10 cellular contexts compared by ENCODE assay signal in genomic region chr1:147723691-147724323, GRCh38. TPM values are rescaled to one million over a fixed set of nuclear protein-coding genes. Genes with fewer than 3 reads are reported as not detected.
DNase-seq lines count a peak whose midpoint lies in the region; FAIRE-seq and TF ChIP-seq lines count a peak whose summit lies in the region.
"Had no signal": no experiment of that assay in that cellular context is flagged by ENCODE, and none has a peak within 500 bp of the region (broad histone marks: within the 10 kb centered on the region; RNA-seq: fewer than 3 reads in every experiment).

No MANE protein-coding gene starts in this region.

- peak; percentile 79 for FAIRE-seq in keratinocyte (lab: Jason Lieb, UNC)

- H3K36me3 Mint-ChIP-seq in CD14-positive monocyte: no peaks in the 10 kb centered on the region
- H3K36me3 Mint-ChIP-seq: immature natural killer cell had no signal

- intact Hi-C loops in adrenal gland (cut with DNase I) (loop anchor here (5.0 kb wide), 1 partner anchor 168 kb away; no protein-coding TSS in a partner anchor), testis (cut with DNase I; ENCODE audit: low total_unique reads) (loop anchor here (10.0 kb wide), 1 partner anchor 161 kb away; no protein-coding TSS in a partner anchor), CD14-positive monocyte (cut with micrococcal nuclease) (no loop called here)

- dilution Hi-C loops in keratinocyte (cut with MboI; ENCODE audit: extremely low pct_ligation_motif_present, low sequenced_read_pairs): no loop called here

- no peaks in the 10 kb centered on the region for H3K4me1 Mint-ChIP-seq in CD14-positive monocyte
- H3K4me1 Mint-ChIP-seq: immature natural killer cell had no signal

- H3K4me3 Mint-ChIP-seq in CD14-positive monocyte: no peak overlapping the region
- H3K4me3 Mint-ChIP-seq: immature natural killer cell had no signal

- H3K36me3 ChIP-seq in adrenal gland (replicated peaks in 1 of 2) (no peaks in the 10 kb centered on the region), keratinocyte (ENCODE audit: control insufficient read depth in 2 of 2, extremely low read depth in 1 of 2, insufficient read depth in 2 of 2, low read length in 2 of 2) (no peaks in the 10 kb centered on the region), testis (ENCODE audit: low read depth, missing control alignments) (no peaks in the 10 kb centered on the region)
- H3K36me3 ChIP-seq: SJCRH30 had no signal

- no peaks in the 10 kb centered on the region for H3K4me1 ChIP-seq in adrenal gland (replicated peaks in 1 of 2)
- peaks cover 2% of the 10 kb centered on the region for H3K4me1 ChIP-seq in keratinocyte (ENCODE audit: control insufficient read depth, extremely low read depth, insufficient read depth, low read length)
- no peaks in the 10 kb centered on the region for H3K4me1 ChIP-seq in testis
- H3K4me1 ChIP-seq: SJCRH30 had no signal

- H3K27ac ChIP-seq in adrenal gland (no peak overlapping the region), keratinocyte (ENCODE audit: control insufficient read depth, insufficient read depth, low read length) (no peak overlapping the region), testis (no peak overlapping the region)
- H3K27ac ChIP-seq: SJCRH30 had no signal

- WGBS in adrenal gland, 4 donors: 38 to 42% (median 39%) methylated on average over 7 of the region's 7 CpGs
- WGBS in testis, 2 donors: 52 to 62% methylated on average over 7 of the region's 7 CpGs

- H3K27me3 ChIP-seq in adrenal gland (no peaks in the 10 kb centered on the region), keratinocyte (ENCODE audit: control insufficient read depth, extremely low read depth, insufficient read depth, low read length) (no peaks in the 10 kb centered on the region), testis (no peaks in the 10 kb centered on the region)
- H3K27me3 ChIP-seq: SJCRH30 had no signal

- no peak overlapping the region for H3K27ac Mint-ChIP-seq in CD14-positive monocyte
- H3K27ac Mint-ChIP-seq: immature natural killer cell had no signal

- H3K27me3 Mint-ChIP-seq in CD14-positive monocyte (ENCODE audit: low read depth in 3 of 3): peaks cover 0 to 9% (median 2%) of the 10 kb centered on the region in 3 donors

- H4K20me1 ChIP-seq in keratinocyte (ENCODE audit: control insufficient read depth, extremely low read depth, insufficient read depth, low read length): no peaks in the 10 kb centered on the region

- TF ChIP-seq POLR2A in adrenal gland (IDR thresholded peaks at IDR 0.05) (no peak), testis (IDR thresholded peaks at IDR 0.05) (no peak)

- TF ChIP-seq CTCF in LNCaP clone FGC (IDR thresholded peaks at IDR 0.05; ENCODE audit: control insufficient read depth, extremely low read depth, insufficient read depth): peak; percentile 79
- TF ChIP-seq CTCF in adrenal gland (IDR thresholded peaks at IDR 0.05): peak; percentile 29 to 75 (median 61)
- peak; percentile 60 to 81 (median 70) for TF ChIP-seq CTCF in keratinocyte (optimal IDR thresholded peaks at IDR 0.05 in 1 of 3, IDR thresholded peaks at IDR 0.05 in 1 of 3, conservative IDR thresholded peaks at IDR 0.05 in 1 of 3; ENCODE audit: extremely low read depth in 1 of 3, insufficient read depth in 2 of 3, low read length in 3 of 3)
- peak in 1 of 3 experiments; percentile 15 for TF ChIP-seq CTCF in testis (IDR thresholded peaks at IDR 0.05)
- no peak for TF ChIP-seq CTCF in CD14-positive monocyte (IDR thresholded peaks at IDR 0.05)

- H2AFZ ChIP-seq in keratinocyte (ENCODE audit: control insufficient read depth, low read length): no peak overlapping the region

- peaks cover 0 to 2% (median 0%) of the 10 kb centered on the region in 7 donors for H3K9me3 Mint-ChIP-seq in CD14-positive monocyte
- H3K9me3 Mint-ChIP-seq: immature natural killer cell had no signal

- H3K9ac ChIP-seq in keratinocyte (ENCODE audit: control insufficient read depth, extremely low read depth, insufficient read depth, low read length): no peak overlapping the region

- DNase-seq in ELF-1 (ENCODE audit: low read depth, low spot score): peak; percentile 79
- no peak for DNase-seq in LNCaP clone FGC (ENCODE audit: low read depth)
- peak; percentile 31 to 68 (median 55) for DNase-seq in adrenal gland
- no peak for DNase-seq in keratinocyte (ENCODE audit: low read depth, low spot score)
- peak; percentile 36 for DNase-seq in testis
- no peak for DNase-seq in CD14-positive monocyte (ENCODE audit: low spot score)
- no peak for DNase-seq in NCI-H2029 treated with DMSO at 0.1 percent for 48 hours (lab: John Stamatoyannopoulos, UW)
- no peak for DNase-seq in hepatic stellate cell (ENCODE audit: low spot score)

- H3K9me3 ChIP-seq in adrenal gland (replicated peaks in 1 of 3) (no peaks in the 10 kb centered on the region), keratinocyte (ENCODE audit: control insufficient read depth, low read depth, low read length) (no peaks in the 10 kb centered on the region), testis (no peaks in the 10 kb centered on the region)
- H3K9me3 ChIP-seq: SJCRH30 had no signal

- no peak overlapping the region for H3K4me2 ChIP-seq in keratinocyte (ENCODE audit: control insufficient read depth, extremely low read depth, insufficient read depth, low read depth, low read length)

- H3K9me1 ChIP-seq in keratinocyte (ENCODE audit: control insufficient read depth, extremely low read depth, insufficient read depth, low read length): no peaks in the 10 kb centered on the region

- H3K4me3 ChIP-seq in LNCaP clone FGC (ENCODE audit: low read depth, low read length) (no peak overlapping the region), adrenal gland (no peak overlapping the region), keratinocyte (ENCODE audit: control insufficient read depth in 2 of 3, extremely low read depth in 1 of 3, insufficient read depth in 2 of 3, low read depth in 1 of 3, low read length in 3 of 3) (no peak overlapping the region), testis (no peak overlapping the region)
- H3K4me3 ChIP-seq: SJCRH30 had no signal

- no peaks in the 10 kb centered on the region for H3K79me2 ChIP-seq in keratinocyte (ENCODE audit: control insufficient read depth, insufficient read depth, low read length)

RNA-seq across cellular contexts. Expression of gene GJA5, which starts 36.6 kb away (rescaled TPM):
- 1 to 10 TPM; 1.9 to 5.6 (median 3.3) TPM for total RNA-seq in adrenal gland
- polyA plus RNA-seq in adrenal gland: 10 to 100 TPM in 1 of 3 donors, 1 to 10 TPM in 2; 1.5 to 11.6 (median 1.8) TPM
- 44.0 to 83.1 TPM (median 82.1 TPM) in 3 replicates for polyA plus RNA-seq in keratinocyte
- 5.1 TPM for polyA plus RNA-seq in keratinocyte (2011; ENCODE audit: low read depth)
- 27.6 and 39.6 TPM in 2 replicates for polyA plus RNA-seq in keratinocyte (2011; cell fraction: cytosol; rRNA removed)
- polyA plus RNA-seq in keratinocyte (2011; cell fraction: nucleus; rRNA removed): 199 and 206 TPM in 2 replicates
- 20.2 and 58.0 TPM in 2 replicates for polyA plus RNA-seq in keratinocyte (2012; ENCODE audit: low replicate concordance)
- 72.2 to 139 TPM (median 125 TPM) in 3 replicates for polyA minus RNA-seq in keratinocyte
- polyA minus RNA-seq in keratinocyte (2011; cell fraction: cytosol; rRNA and poly(A)+ RNA removed): 35.7 TPM
- polyA minus RNA-seq in keratinocyte (2011; cell fraction: nucleus; rRNA and poly(A)+ RNA removed): 121 and 172 TPM in 2 replicates
- total RNA-seq in testis: 1 to 10 TPM; 1.2 to 2.2 TPM
- polyA plus RNA-seq in testis (ENCODE audit: insufficient read depth, low read depth, low replicate concordance): 5.6 TPM
- polyA plus RNA-seq in CD14-positive monocyte: not detected
- total RNA-seq: SJCRH30 had no signal
- polyA plus RNA-seq: immature natural killer cell had no signal

RNA-seq across cellular contexts. Expression of gene ACP6, which starts 53.5 kb away (rescaled TPM):
- 10 to 100 TPM in 6 of 8 donors, 1 to 10 TPM in 2; 7.4 to 32.6 (median 21.0) TPM for total RNA-seq in adrenal gland
- polyA plus RNA-seq in adrenal gland: 10 to 100 TPM; 16.3 to 24.6 (median 20.6) TPM
- 7.4 to 8.0 TPM (median 8.0 TPM) in 3 replicates for polyA plus RNA-seq in keratinocyte
- polyA plus RNA-seq in keratinocyte (2011; ENCODE audit: low read depth): 3.4 TPM
- 3.9 and 6.2 TPM in 2 replicates for polyA plus RNA-seq in keratinocyte (2011; cell fraction: cytosol; rRNA removed)
- 17.9 and 19.9 TPM in 2 replicates for polyA plus RNA-seq in keratinocyte (2011; cell fraction: nucleus; rRNA removed)
- polyA plus RNA-seq in keratinocyte (2012; ENCODE audit: low replicate concordance): 7.0 and 8.9 TPM in 2 replicates
- 4.1 to 6.6 TPM (median 6.1 TPM) in 3 replicates for polyA minus RNA-seq in keratinocyte
- polyA minus RNA-seq in keratinocyte (2011; cell fraction: cytosol; rRNA and poly(A)+ RNA removed): 4.4 TPM
- 3.5 and 7.8 TPM in 2 replicates for polyA minus RNA-seq in keratinocyte (2011; cell fraction: nucleus; rRNA and poly(A)+ RNA removed)
- 10 to 100 TPM; 12.0 to 25.4 TPM for total RNA-seq in testis
- 21.6 TPM for polyA plus RNA-seq in testis (ENCODE audit: insufficient read depth, low read depth, low replicate concordance)
- polyA plus RNA-seq in CD14-positive monocyte: 1 to 10 TPM; 2.0 to 4.1 TPM

Comparison
In these comparisons a context has a peak if more than half of its experiments do, and no peak if none do; other contexts are left out.
1. DNase-seq: peak in ELF-1 (single experiment), adrenal gland (7 of 7) and testis (single experiment); none in LNCaP clone FGC (single experiment), keratinocyte (single experiment), CD14-positive monocyte (single experiment), NCI-H2029 treated with DMSO at 0.1 percent for 48 hours (single experiment) and hepatic stellate cell (single experiment).
2. intact Hi-C loops: an anchor here in adrenal gland (5.0 kb wide) and testis (10.0 kb wide); none called in CD14-positive monocyte.